Comparison of ENCODE assay signal across 9 cellular contexts in the genomic region with DNA sequence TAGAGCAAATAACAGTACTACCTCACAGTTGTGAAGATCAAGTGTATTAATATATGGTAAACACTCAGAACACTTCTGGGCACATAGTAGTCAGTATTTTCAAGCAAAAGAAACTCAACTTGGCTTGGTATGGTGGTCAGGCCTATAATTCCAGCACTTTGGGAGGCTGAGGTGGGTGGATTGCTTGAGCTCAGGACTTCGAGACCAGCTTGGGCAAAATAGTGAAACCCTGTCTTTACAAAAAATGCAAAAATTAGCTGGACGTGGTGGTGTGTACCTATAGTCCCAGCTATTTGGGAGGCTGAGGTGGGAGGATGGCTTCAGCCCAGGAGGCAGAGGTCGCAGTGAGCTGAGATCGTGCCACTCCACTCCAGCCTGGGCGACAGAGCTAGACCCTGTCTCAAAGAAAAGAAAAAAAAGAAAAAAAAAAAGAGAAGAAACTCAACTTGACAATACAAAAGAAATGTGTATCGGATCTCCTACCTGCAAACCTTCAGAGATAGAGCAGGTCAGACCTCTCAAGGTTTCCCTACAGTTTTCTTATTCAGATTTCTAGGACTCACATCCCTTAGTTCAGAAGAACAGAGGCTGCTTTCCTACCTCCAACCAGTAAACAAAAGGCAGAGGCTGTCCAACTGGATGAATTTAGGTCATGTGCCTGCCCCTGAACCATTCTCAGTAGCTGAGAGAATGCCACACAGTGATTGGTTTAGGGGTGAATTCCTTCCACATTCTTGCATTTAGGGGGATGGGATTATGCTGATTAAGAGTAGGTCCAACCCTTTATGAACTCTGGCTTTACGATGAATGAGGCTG. TPM values are rescaled to one million over a fixed set of nuclear protein-coding genes. Genes with fewer than 3 reads are reported as not detected.
DNase-seq lines count a peak whose midpoint lies in the region; ATAC-seq, FAIRE-seq and TF ChIP-seq lines count a peak whose summit lies in the region.
"Had no signal": no experiment of that assay in that cellular context is flagged by ENCODE, and none has a peak within 500 bp of the region (broad histone marks: within the 10 kb centered on the region; RNA-seq: fewer than 3 reads in every experiment).

No MANE protein-coding gene starts in this region.

- peak overlapping the region; percentile 36 for H4K91ac ChIP-seq in H1 (replicated peaks; ENCODE audit: insufficient read length, low read length)

- H2BK12ac ChIP-seq in H1 (ENCODE audit: low read depth, low read length), result peak overlapping the region; percentile 0; the same call in 1 of the 2 replicates

- no peak for ATAC-seq in GM21576 (IDR thresholded peaks at IDR 0.05; ENCODE audit: unreplicated experiment)
- ATAC-seq in effector memory CD8-positive, alpha-beta T cell (replicated peaks), result no peak

- TF ChIP-seq CTCF in H1 (IDR thresholded peaks at IDR 0.05; ENCODE audit: control extremely low read depth in 1 of 3, insufficient read depth in 1 of 3, low read depth in 1 of 3, low read length in 3 of 3), result no peak
- no peak for TF ChIP-seq CTCF in neural progenitor cell (IDR thresholded peaks at IDR 0.05)

- 0 out of 2 replicates have a peak, but pooled peaks cover 3% of the 10 kb centered on the region for H3K79me1 ChIP-seq in H1 (ENCODE audit: low read depth, low read length)

- POLR2A ChIA-PET in H1 (lab: Charles Lee; ENCODE audit: partially characterized antibody), result interaction anchor here (0.6 to 6.5 kb wide), 12 partner anchors 8 to 81 kb away, joined by 3 to 45 read pairs (median 4); no protein-coding TSS in a partner anchor

- H3K56ac ChIP-seq in H1 (replicated peaks; ENCODE audit: insufficient read length, low read depth, low read length), result no peak overlapping the region

- H2BK15ac ChIP-seq in H1 (ENCODE audit: low read length), result no peak overlapping the region

- peak overlapping the region; percentile 65 for H4K5ac ChIP-seq in H1 (ENCODE audit: insufficient read length, low read depth, low read length)

- H3K36me3 Mint-ChIP-seq in neural progenitor cell, result peaks cover 17% of the 10 kb centered on the region
- H3K36me3 Mint-ChIP-seq in effector memory CD8-positive, alpha-beta T cell (ENCODE audit: insufficient read depth), result peaks cover 23% of the 10 kb centered on the region
- H3K36me3 Mint-ChIP-seq in activated T-cell treated with anti-CD3 and anti-CD28 coated beads, Interleukin-2, amount 50 U/mL, for 24 hours (ENCODE audit: low read depth), result peaks cover 34% of the 10 kb centered on the region

- H3K27me3 ChIP-seq in GM23248 (replicated peaks; ENCODE audit: insufficient read depth), result no peaks in the 10 kb centered on the region
- H3K27me3 ChIP-seq in H1 (replicated peaks in 1 of 4; ENCODE audit: control insufficient read depth in 3 of 4, extremely low read depth in 1 of 4, insufficient read depth in 3 of 4, low read length in 3 of 4), result no peaks in the 10 kb centered on the region
- H3K27me3 ChIP-seq in neural progenitor cell, result no peaks in the 10 kb centered on the region

- H2BK5ac ChIP-seq in H1 (ENCODE audit: low read depth, low read length), result peak overlapping the region; percentile 62; the same call in 1 of the 2 replicates

- peak overlapping the region; percentile 1 for H3K4ac ChIP-seq in H1 (replicated peaks; ENCODE audit: insufficient read length, low read depth, low read length)

- peaks cover 4% of the 10 kb centered on the region for H3K27me3 Mint-ChIP-seq in neural progenitor cell (ENCODE audit: insufficient read depth, low read depth)
- no peaks in the 10 kb centered on the region for H3K27me3 Mint-ChIP-seq in effector memory CD8-positive, alpha-beta T cell
- H3K27me3 Mint-ChIP-seq in activated T-cell treated with anti-CD3 and anti-CD28 coated beads, Interleukin-2, amount 50 U/mL, for 24 hours, result no peaks in the 10 kb centered on the region

- CTCF ChIA-PET in H1 (lab: Charles Lee; ENCODE audit: partially characterized antibody), result interaction anchor here (0.6 to 1.9 kb wide), 5 partner anchors 11 to 456 kb away, joined by 3 to 12 read pairs (median 3); no protein-coding TSS in a partner anchor

- no peak overlapping the region for H2BK20ac ChIP-seq in H1 (ENCODE audit: low read length)

- in situ Hi-C loops in GM23248 (cut with MboI), result no loop called here

- no peaks in the 10 kb centered on the region for H3K9me2 ChIP-seq in GM23248 (ENCODE audit: insufficient read depth)

- H4K20me1 ChIP-seq in GM23248 (ENCODE audit: insufficient read depth), result no peaks in the 10 kb centered on the region
- H4K20me1 ChIP-seq in H1 (replicated peaks in 1 of 2; ENCODE audit: control insufficient read depth in 1 of 2, insufficient read depth in 2 of 2, low read length in 2 of 2), result peaks cover 5 to 15% of the 10 kb centered on the region in 2 experiments
- peaks cover 32% of the 10 kb centered on the region for H4K20me1 ChIP-seq in neural progenitor cell (ENCODE audit: low read depth)

- no peak overlapping the region for H2BK120ac ChIP-seq in H1 (replicated peaks; ENCODE audit: low read depth, low read length)

- peaks cover 2% of the 10 kb centered on the region; the same call in 1 of the 2 replicates for H3K23me2 ChIP-seq in H1 (ENCODE audit: low read depth, low read length)

- H3K9ac ChIP-seq in GM23248 (no peak overlapping the region), H1 (replicated peaks in 1 of 4; ENCODE audit: extremely low read depth in 1 of 4, low read depth in 3 of 4, low read length in 3 of 4) (peak overlapping the region in 2 of 4 experiments; percentile 26 to 41; a peak in 2 of 7 replicates), neural progenitor cell (no peak overlapping the region)

- no peak for TF ChIP-seq EP300 in H1 (IDR thresholded peaks at IDR 0.05; ENCODE audit: borderline replicate concordance in 1 of 2, low read depth in 2 of 2, low read length in 2 of 2)

- DNase-seq in GM23248 (peak; percentile 42), NCI-H460 (ENCODE audit: extremely low read depth, low read depth) (peak; percentile 67), H1 (ENCODE audit: low read depth in 1 of 2, low spot score in 2 of 2) (peak in 1 of 2 experiments; percentile 84), neural progenitor cell (ENCODE audit: low spot score) (peak; percentile 93), NCI-H510A treated with DMSO at 0.1 percent for 48 hours (lab: John Stamatoyannopoulos, UW) (no peak)
- no peak for DNase-seq in effector memory CD8-positive, alpha-beta T cell
- DNase-seq in activated T-cell treated with anti-CD3 and anti-CD28 coated beads, Interleukin-2, amount 50 U/mL, for 24 hours, result no peak
- DNase-seq: NCI-H446 treated with DMSO at 0.1 percent for 48 hours had no signal

- H3K23ac ChIP-seq in H1 (ENCODE audit: insufficient read length), result no peak overlapping the region

- H2AK5ac ChIP-seq in H1 (ENCODE audit: low read depth, low read length), result peak overlapping the region; percentile 54; the same call in 1 of the 2 replicates

- no peak for TF ChIP-seq RAD21 in H1 (IDR thresholded peaks at IDR 0.05 in 1 of 2, conservative IDR thresholded peaks at IDR 0.05 in 1 of 2; ENCODE audit: low read depth in 2 of 2, low read length in 2 of 2)

- no peak overlapping the region for H3K4me2 ChIP-seq in GM23248 (ENCODE audit: unreplicated experiment)
- peak overlapping the region; percentile 53 to 78 for H3K4me2 ChIP-seq in H1 (ENCODE audit: insufficient read depth in 1 of 2, low read depth in 2 of 2, low read length in 2 of 2)
- peak overlapping the region; percentile 75 for H3K4me2 ChIP-seq in neural progenitor cell

- H2AFZ ChIP-seq in GM23248 (peak overlapping the region; percentile 82), H1 (ENCODE audit: low read length) (no peak overlapping the region), neural progenitor cell (replicated peaks) (no peak overlapping the region)

- H3K27ac ChIP-seq in GM23248, result no peak overlapping the region
- H3K27ac ChIP-seq in H1 (ENCODE audit: low read depth, low read length), result peak overlapping the region; percentile 87
- peak overlapping the region; percentile 90 for H3K27ac ChIP-seq in neural progenitor cell

- H3K36me3 ChIP-seq in GM23248 (ENCODE audit: low read depth) (peaks cover 16% of the 10 kb centered on the region), H1 (ENCODE audit: control insufficient read depth in 2 of 4, insufficient read depth in 4 of 4, low read length in 3 of 4) (peaks cover 12 to 26% (median 19%) of the 10 kb centered on the region in 4 experiments; a peak in 7 of 8 replicates), neural progenitor cell (no peaks in the 10 kb centered on the region)

- peak; percentile 79 for FAIRE-seq in H1 (lab: Jason Lieb, UNC)

- peak in 1 of 2 experiments; percentile 78; a peak in 2 of 3 replicates for TF ChIP-seq POLR2A in H1 (IDR thresholded peaks at IDR 0.05; ENCODE audit: control extremely low read depth in 1 of 2, low read depth in 2 of 2, low read length in 2 of 2)

- H3K4me1 ChIP-seq in GM23248 (ENCODE audit: insufficient read depth), result peaks cover 18% of the 10 kb centered on the region
- peaks cover 5 to 20% (median 12%) of the 10 kb centered on the region in 4 experiments; a peak in 6 of 7 replicates for H3K4me1 ChIP-seq in H1 (replicated peaks in 1 of 4; ENCODE audit: control insufficient read depth in 3 of 4, insufficient read depth in 4 of 4, low read length in 3 of 4)
- peaks cover 32% of the 10 kb centered on the region for H3K4me1 ChIP-seq in neural progenitor cell

- H3K14ac ChIP-seq in H1 (ENCODE audit: insufficient read length), result no peak overlapping the region

- H3F3A ChIP-seq in GM23248 (ENCODE audit: insufficient read depth) (no peaks in the 10 kb centered on the region), neural progenitor cell (ENCODE audit: low read depth) (peaks cover 28% of the 10 kb centered on the region)

- WGBS in GM23248 (ENCODE audit: low coverage in 1 of 2, low lambda C conversion rate in 2 of 2, missing lambda C conversion rate in 2 of 2), 2 experiments, result 68 to 72% methylated on average over 7 of the region's 7 CpGs
- WGBS in H1 (ENCODE audit: extremely low coverage in 1 of 2, insufficient coverage in 1 of 2, insufficient read length in 1 of 2, insufficient replicate concordance in 2 of 2, low coverage in 1 of 2, low lambda C conversion rate in 2 of 2, missing lambda C conversion rate in 1 of 2), 2 experiments, result 31% methylated on average over 6 of the region's 7 CpGs; no CpG with 5 or more reads in 1 of the 2 experiments

- H4K8ac ChIP-seq in H1 (ENCODE audit: extremely low read depth, insufficient read depth, low read length), result no peak overlapping the region

- H3K4me3 Mint-ChIP-seq in neural progenitor cell, result peak overlapping the region; percentile 75
- no peak overlapping the region for H3K4me3 Mint-ChIP-seq in effector memory CD8-positive, alpha-beta T cell
- H3K4me3 Mint-ChIP-seq in activated T-cell treated with anti-CD3 and anti-CD28 coated beads, Interleukin-2, amount 50 U/mL, for 24 hours, result no peak overlapping the region

- no peak overlapping the region; the same call in 1 of the 2 replicates for H3K18ac ChIP-seq in H1 (ENCODE audit: extremely low read depth, low read length)

- peaks cover 33% of the 10 kb centered on the region for H3K79me2 ChIP-seq in GM23248 (ENCODE audit: insufficient read depth)
- H3K79me2 ChIP-seq in H1 (ENCODE audit: control insufficient read depth in 1 of 2, insufficient read depth in 2 of 2, low read length in 2 of 2), result peaks cover 9 to 34% of the 10 kb centered on the region in 2 experiments
- H3K79me2 ChIP-seq in neural progenitor cell (ENCODE audit: low read depth), result peaks cover 34% of the 10 kb centered on the region

- peaks cover 35% of the 10 kb centered on the region for H3K4me1 Mint-ChIP-seq in neural progenitor cell
- H3K4me1 Mint-ChIP-seq in effector memory CD8-positive, alpha-beta T cell (ENCODE audit: low read depth in 2 of 2), result peaks cover 5 to 13% of the 10 kb centered on the region in 2 donors
- peaks cover 20% of the 10 kb centered on the region for H3K4me1 Mint-ChIP-seq in activated T-cell treated with anti-CD3 and anti-CD28 coated beads, Interleukin-2, amount 50 U/mL, for 24 hours (ENCODE audit: low read depth)

- peak overlapping the region; percentile 99 for H3K27ac Mint-ChIP-seq in neural progenitor cell
- no peak overlapping the region for H3K27ac Mint-ChIP-seq in effector memory CD8-positive, alpha-beta T cell
- no peak overlapping the region for H3K27ac Mint-ChIP-seq in activated T-cell treated with anti-CD3 and anti-CD28 coated beads, Interleukin-2, amount 50 U/mL, for 24 hours

- no peaks in the 10 kb centered on the region for H3K9me3 ChIP-seq in GM23248 (ENCODE audit: low read depth)
- H3K9me3 ChIP-seq in H1 (ENCODE audit: insufficient read depth in 2 of 2, low read depth in 1 of 2, low read length in 1 of 2), result no peaks in the 10 kb centered on the region
- no peaks in the 10 kb centered on the region for H3K9me3 ChIP-seq in neural progenitor cell (ENCODE audit: low read depth)

- no peak overlapping the region for H3K4me3 ChIP-seq in GM23248
- H3K4me3 ChIP-seq in H1 (ENCODE audit: extremely low read depth in 1 of 4, insufficient read depth in 2 of 4, low read depth in 3 of 4, low read length in 4 of 4), result peak overlapping the region in 2 of 4 experiments; percentile 4 to 53; a peak in 1 of 8 replicates
- peak overlapping the region; percentile 36 for H3K4me3 ChIP-seq in neural progenitor cell

- H3K9me3 Mint-ChIP-seq in neural progenitor cell, result no peaks in the 10 kb centered on the region
- no peaks in the 10 kb centered on the region for H3K9me3 Mint-ChIP-seq in effector memory CD8-positive, alpha-beta T cell
- H3K9me3 Mint-ChIP-seq in activated T-cell treated with anti-CD3 and anti-CD28 coated beads, Interleukin-2, amount 50 U/mL, for 24 hours, result no peaks in the 10 kb centered on the region

RNA-seq across cellular contexts. Expression of a gene that starts 1.7 kb away (rescaled TPM):
- 98.2 and 108 TPM in 2 replicates for total RNA-seq in GM23248 (2014; rRNA removed; shearing (Covaris generic))
- polyA plus RNA-seq in GM23248 (2016; fragmentation: Nextera tagmentation; extraction: Ambion mirVana) (153 and 159 TPM in 2 replicates), H1 (2011; rRNA removed) (282 and 413 TPM in 2 replicates)
- total RNA-seq in NCI-H460 (2014; rRNA removed; shearing (Covaris generic)), result 245 and 263 TPM in 2 replicates
- 173 and 190 TPM in 2 replicates for polyA plus RNA-seq in NCI-H460 (2014; cell fraction: nucleus; rRNA removed)
- 599 and 612 TPM in 2 replicates for total RNA-seq in H1 (2021; fragmentation: NEBNext Ultra II Directional; extraction: Animal tissue kit (Norgen Biotek cat#: 25700))
- 359 TPM for polyA plus RNA-seq in H1 (2011; cell fraction: cytosol; rRNA removed)
- polyA plus RNA-seq in H1 (2011; cell fraction: nucleus; rRNA removed), result 273 TPM
- 400 to 532 TPM (median 448 TPM) in 4 replicates for polyA plus RNA-seq in H1 (2012, experiment 1 of 2)
- polyA plus RNA-seq in H1 (2012, experiment 2 of 2), result 97.1 TPM
- polyA plus RNA-seq in H1 (2013, experiment 1 of 2), result 316 TPM
- polyA plus RNA-seq in H1 (2013, experiment 2 of 2), result 317 TPM
- polyA minus RNA-seq in H1 (2011; rRNA and poly(A)+ RNA removed), result 770 and 875 TPM in 2 replicates
- 428 TPM for polyA minus RNA-seq in H1 (2011; cell fraction: cytosol; rRNA and poly(A)+ RNA removed)
- polyA minus RNA-seq in H1 (2011; cell fraction: nucleus; rRNA and poly(A)+ RNA removed), result 320 TPM
- 480 and 549 TPM in 2 replicates for total RNA-seq in neural progenitor cell (ENCODE audit: low replicate concordance)

RNA-seq across cellular contexts. Expression of a gene that starts 37.6 kb away (rescaled TPM):
- total RNA-seq in GM23248 (2014; rRNA removed; shearing (Covaris generic)), result 8.0 and 14.3 TPM in 2 replicates
- polyA plus RNA-seq in GM23248 (2016; fragmentation: Nextera tagmentation; extraction: Ambion mirVana), result 12.0 and 12.8 TPM in 2 replicates
- total RNA-seq in NCI-H460 (2014; rRNA removed; shearing (Covaris generic)), result 38.0 and 45.0 TPM in 2 replicates
- polyA plus RNA-seq in NCI-H460 (2014; cell fraction: nucleus; rRNA removed), result 37.5 and 37.8 TPM in 2 replicates
- total RNA-seq in H1 (2021; fragmentation: NEBNext Ultra II Directional; extraction: Animal tissue kit (Norgen Biotek cat#: 25700)), result 21.8 and 24.1 TPM in 2 replicates
- 20.5 and 22.6 TPM in 2 replicates for polyA plus RNA-seq in H1 (2011; rRNA removed)
- 23.9 TPM for polyA plus RNA-seq in H1 (2011; cell fraction: cytosol; rRNA removed)
- polyA plus RNA-seq in H1 (2011; cell fraction: nucleus; rRNA removed), result 18.5 TPM
- 17.9 to 21.2 TPM (median 19.4 TPM) in 4 replicates for polyA plus RNA-seq in H1 (2012, experiment 1 of 2)
- polyA plus RNA-seq in H1 (2012, experiment 2 of 2), result 8.9 TPM
- 32.3 TPM for polyA plus RNA-seq in H1 (2013, experiment 1 of 2)
- polyA plus RNA-seq in H1 (2013, experiment 2 of 2), result 34.2 TPM
- polyA minus RNA-seq in H1 (2011; rRNA and poly(A)+ RNA removed), result 10.9 and 11.1 TPM in 2 replicates
- 8.1 TPM for polyA minus RNA-seq in H1 (2011; cell fraction: cytosol; rRNA and poly(A)+ RNA removed)
- polyA minus RNA-seq in H1 (2011; cell fraction: nucleus; rRNA and poly(A)+ RNA removed), result 7.9 TPM
- 34.3 and 43.9 TPM in 2 replicates for total RNA-seq in neural progenitor cell (ENCODE audit: low replicate concordance)

Comparison
In these comparisons a context has a peak if more than half of its experiments do, and no peak if none do; other contexts are left out.
1. DNase-seq: peak in GM23248 (single experiment), NCI-H460 (single experiment) and neural progenitor cell (single experiment); none in NCI-H510A treated with DMSO at 0.1 percent for 48 hours (single experiment), effector memory CD8-positive, alpha-beta T cell (0 of 3) and activated T-cell treated with anti-CD3 and anti-CD28 coated beads, Interleukin-2, amount 50 U/mL, for 24 hours (single experiment).